In genomic region chr18:1039421-1039820, GRCh38 we compare ENCODE assay signal across 28 cellular contexts.
"Had no signal": no experiment of that assay in that cellular context is flagged by ENCODE, and none has a peak within 500 bp of the region (broad histone marks: within the 10 kb centered on the region; RNA-seq: fewer than 3 reads in every experiment).

No MANE protein-coding gene starts in this region.

- H3K27ac Mint-ChIP-seq: stimulated activated effector memory CD8-positive, alpha-beta T cell treated with anti-CD3 and anti-CD28 coated beads, Interleukin-12 subunit alpha, Interleukin-12 subunit beta, amount 100 ng/mL, for 72 hours; stimulated activated memory B cell treated with anti-CD40 and anti-IgM and Interleukin-4, amounts not matched to agents 10 μg/mL and 1 μg/mL and 100 μg/mL, for 72 hours; stimulated activated naive B cell treated with anti-CD40 and anti-IgM and Interleukin-4, amounts not matched to agents 10 μg/mL and 1 μg/mL and 100 μg/mL, for 72 hours; stimulated activated naive CD8-positive, alpha-beta T cell treated with anti-CD3 and anti-CD28 coated beads, Interleukin-15, Interleukin-2, amounts not matched to agents 100 ng/mL and 50 ng/mL, for 24 hours; type B pancreatic cell had no signal

- ATAC-seq: stimulated activated effector memory CD8-positive, alpha-beta T cell treated with anti-CD3 and anti-CD28 coated beads, Interleukin-12 subunit alpha, Interleukin-12 subunit beta, amount 100 ng/mL, for 72 hours; stimulated activated memory B cell treated with anti-CD40 and anti-IgM and Interleukin-4, amounts not matched to agents 10 μg/mL and 1 μg/mL and 100 μg/mL, for 72 hours; stimulated activated naive B cell treated with anti-CD40 and anti-IgM and Interleukin-4, amounts not matched to agents 10 μg/mL and 1 μg/mL and 100 μg/mL, for 72 hours; stimulated activated naive CD8-positive, alpha-beta T cell treated with anti-CD3 and anti-CD28 coated beads, Interleukin-15, amount 100 ng/mL, for 72 hours; stimulated activated naive CD8-positive, alpha-beta T cell treated with anti-CD3 and anti-CD28 coated beads, Interleukin-15, Interleukin-2, amounts not matched to agents 100 U/mL and 50 U/mL, for 24 hours; upper lobe of right lung had no signal

- H3K36me3 ChIP-seq: stomach, suprapubic skin, thoracic aorta, thyroid gland, tibial artery, tibial nerve, transverse colon, upper lobe of left lung, upper lobe of right lung, uterus, vagina had no signal

- H3K27ac ChIP-seq: stomach, suprapubic skin, testis, thoracic aorta, thyroid gland, tibial artery, tibial nerve, transverse colon, upper lobe of left lung, upper lobe of right lung, uterus, vagina had no signal

- H3K4me3 Mint-ChIP-seq: stimulated activated effector memory CD8-positive, alpha-beta T cell treated with anti-CD3 and anti-CD28 coated beads, Interleukin-12 subunit alpha, Interleukin-12 subunit beta, amount 100 ng/mL, for 72 hours; stimulated activated memory B cell treated with anti-CD40 and anti-IgM and Interleukin-4, amounts not matched to agents 10 μg/mL and 1 μg/mL and 100 μg/mL, for 72 hours; stimulated activated naive B cell treated with anti-CD40 and anti-IgM and Interleukin-4, amounts not matched to agents 10 μg/mL and 1 μg/mL and 100 μg/mL, for 72 hours; stimulated activated naive CD8-positive, alpha-beta T cell treated with anti-CD3 and anti-CD28 coated beads, Interleukin-15, amount 100 ng/mL, for 72 hours; stimulated activated naive CD8-positive, alpha-beta T cell treated with anti-CD3 and anti-CD28 coated beads, Interleukin-15, Interleukin-2, amounts not matched to agents 100 ng/mL and 50 ng/mL, for 24 hours; type B pancreatic cell had no signal

- H3K9me3 Mint-ChIP-seq: stimulated activated naive CD8-positive, alpha-beta T cell treated with anti-CD3 and anti-CD28 coated beads, Interleukin-15, Interleukin-2, amounts not matched to agents 100 ng/mL and 50 ng/mL, for 24 hours; type B pancreatic cell had no signal

- H3K4me1 ChIP-seq: stomach, suprapubic skin, testis, thyroid gland, tibial artery, tibial nerve, transverse colon, upper lobe of left lung, upper lobe of right lung, uterus, vagina had no signal

- H3K4me3 ChIP-seq: stomach, suprapubic skin, testis, thoracic aorta, thyroid gland, tibial artery, tibial nerve, transverse colon, upper lobe of left lung, upper lobe of right lung, uterus, vagina had no signal

- DNase-seq: stimulated activated CD4-positive, alpha-beta T cell treated with anti-CD3 and anti-CD28 coated beads, Interleukin-2, amount 100 ng/mL, for 48 hours; stimulated activated CD4-positive, alpha-beta T cell treated with anti-CD3 and anti-CD28 coated beads, Interleukin-4, amount 100 ng/mL, for 1 hour; stimulated activated CD4-positive, alpha-beta T cell treated with anti-CD3 and anti-CD28 coated beads, Interleukin-4, amount 100 ng/mL, for 24 hours; stimulated activated CD4-positive, alpha-beta T cell treated with anti-CD3 and anti-CD28 coated beads, Interleukin-4, amount 100 ng/mL, for 4 hours; stimulated activated CD8-positive, alpha-beta memory T cell treated with anti-CD3 and anti-CD28 coated beads, Interleukin-4, amount 100 ng/mL, for 48 hours; stimulated activated naive B cell treated with anti-CD40 and anti-IgM and Interleukin-4, amounts not matched to agents 10 μg/mL and 1 μg/mL and 100 μg/mL, for 72 hours; stimulated activated naive CD4-positive, alpha-beta T cell; stimulated activated naive CD4-positive, alpha-beta T cell treated with Interleukin-2 at 50 U/mL for 16 hours; stimulated activated naive CD8-positive, alpha-beta T cell treated with anti-CD3 and anti-CD28 coated beads, Interleukin-15, amount 100 ng/mL, for 72 hours; stimulated activated naive CD8-positive, alpha-beta T cell treated with anti-CD3 and anti-CD28 coated beads, Interleukin-15, Interleukin-2, amounts not matched to agents 100 U/mL and 50 U/mL, for 24 hours; stomach; substantia nigra; testis; thyroid gland; tibial artery; transverse colon; trophoblast cell; upper lobe of left lung; upper lobe of right lung; uterus had no signal

- H3K27me3 Mint-ChIP-seq: stimulated activated memory B cell treated with anti-CD40 and anti-IgM and Interleukin-4, amounts not matched to agents 10 μg/mL and 1 μg/mL and 100 μg/mL, for 72 hours; stimulated activated naive B cell treated with anti-CD40 and anti-IgM and Interleukin-4, amounts not matched to agents 10 μg/mL and 1 μg/mL and 100 μg/mL, for 72 hours; stimulated activated naive CD8-positive, alpha-beta T cell treated with anti-CD3 and anti-CD28 coated beads, Interleukin-15, Interleukin-2, amounts not matched to agents 100 ng/mL and 50 ng/mL, for 24 hours; type B pancreatic cell had no signal

- H3K4me1 Mint-ChIP-seq: stimulated activated effector memory CD8-positive, alpha-beta T cell treated with anti-CD3 and anti-CD28 coated beads, Interleukin-12 subunit alpha, Interleukin-12 subunit beta, amount 100 ng/mL, for 72 hours; stimulated activated memory B cell treated with anti-CD40 and anti-IgM and Interleukin-4, amounts not matched to agents 10 μg/mL and 1 μg/mL and 100 μg/mL, for 72 hours; stimulated activated naive B cell treated with anti-CD40 and anti-IgM and Interleukin-4, amounts not matched to agents 10 μg/mL and 1 μg/mL and 100 μg/mL, for 72 hours; stimulated activated naive CD8-positive, alpha-beta T cell treated with anti-CD3 and anti-CD28 coated beads, Interleukin-15, amount 100 ng/mL, for 72 hours had no signal

- H3K36me3 Mint-ChIP-seq: stimulated activated effector memory CD8-positive, alpha-beta T cell treated with anti-CD3 and anti-CD28 coated beads, Interleukin-12 subunit alpha, Interleukin-12 subunit beta, amount 100 ng/mL, for 72 hours; stimulated activated memory B cell treated with anti-CD40 and anti-IgM and Interleukin-4, amounts not matched to agents 10 μg/mL and 1 μg/mL and 100 μg/mL, for 72 hours; stimulated activated naive B cell treated with anti-CD40 and anti-IgM and Interleukin-4, amounts not matched to agents 10 μg/mL and 1 μg/mL and 100 μg/mL, for 72 hours; type B pancreatic cell had no signal

- H3K27me3 ChIP-seq: stomach, suprapubic skin, testis, thyroid gland, tibial artery, tibial nerve, transverse colon, upper lobe of left lung, upper lobe of right lung, uterus, vagina had no signal

- H3K9me3 ChIP-seq: suprapubic skin, testis, thoracic aorta, thyroid gland, tibial artery, transverse colon, upper lobe of right lung, uterus, vagina had no signal
